ENCODE assay signal across 8 cellular contexts in the genomic region with DNA sequence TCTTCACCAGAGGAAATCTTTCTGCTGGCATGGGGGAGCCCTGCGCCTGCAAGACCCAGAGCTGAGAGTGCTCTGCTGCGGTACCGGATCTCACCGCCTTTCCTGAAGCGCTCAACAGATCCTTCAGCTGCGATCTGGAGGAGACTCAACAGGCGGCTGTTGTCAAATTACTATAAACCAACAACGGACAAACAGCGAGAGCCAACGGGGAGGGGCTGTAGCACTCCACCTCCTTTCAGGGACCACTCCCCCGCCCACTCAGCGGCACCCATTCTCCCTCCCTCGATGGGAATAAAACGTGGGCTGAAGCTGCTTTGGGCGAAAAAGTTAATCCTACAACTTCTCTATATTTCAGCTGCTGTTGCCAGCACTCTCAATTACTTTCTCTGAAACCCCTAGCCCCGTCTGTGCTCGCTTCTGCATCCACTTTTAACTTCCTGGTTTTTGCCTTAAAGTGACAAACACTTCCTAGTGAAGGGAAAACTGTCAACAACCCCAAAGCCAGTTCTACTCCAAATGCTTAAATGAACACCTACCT. TPM values are rescaled to one million over a fixed set of nuclear protein-coding genes. Genes with fewer than 3 reads are reported as not detected.
DNase-seq lines count a peak whose midpoint lies in the region; ATAC-seq and TF ChIP-seq lines count a peak whose summit lies in the region.

Gene FMO5 (minus strand): TSS at position 147 of the 538 bp plus-strand sequence. CDS start 310 bp downstream, outside the sequence.

- 3% methylated on average over 17 of the region's 17 CpGs for WGBS in hepatocyte (ENCODE audit: low lambda C conversion rate, missing lambda C conversion rate)

- in situ Hi-C loops in astrocyte of the cerebellum (cut with HindIII; ENCODE audit: low sequenced_read_pairs), result no loop called here

- no peak for TF ChIP-seq CTCF in astrocyte of the cerebellum (IDR thresholded peaks at IDR 0.05; ENCODE audit: low read depth, low read length, missing control alignments)
- peak; percentile 3 for TF ChIP-seq CTCF in hepatocyte (IDR thresholded peaks at IDR 0.05; ENCODE audit: poor library complexity)

- H3K4me1 ChIP-seq in HUES6 (ENCODE audit: control insufficient read depth, insufficient read depth, low read length) (peaks cover 7% of the 10 kb centered on the region), hepatocyte (ENCODE audit: insufficient read depth) (peaks cover 5% of the 10 kb centered on the region)

- H4K20me1 ChIP-seq in hepatocyte (ENCODE audit: insufficient read depth, poor library complexity, severe bottlenecking), result no peaks in the 10 kb centered on the region

- no peak within 1 kb of the TSS for H3K27ac ChIP-seq in HUES6 (ENCODE audit: low read depth, low read length)
- H3K27ac ChIP-seq in hepatocyte, result peak within 1 kb of the TSS; percentile 88

- H3K27me3 ChIP-seq in HUES6 (ENCODE audit: control insufficient read depth, insufficient read depth, low read length) (peaks cover 15% of the 10 kb centered on the region), hepatocyte (no peaks in the 10 kb centered on the region)

- ATAC-seq in GM18873 (IDR thresholded peaks at IDR 0.05; ENCODE audit: low FRiP score, unreplicated experiment), result no peak

- H3K9me3 ChIP-seq in HUES6 (ENCODE audit: control insufficient read depth, insufficient read depth, low read depth, low read length) (no peaks in the 10 kb centered on the region), hepatocyte (ENCODE audit: low read depth) (no peaks in the 10 kb centered on the region)

- H3K4me3 ChIP-seq in HUES6 (ENCODE audit: low read depth, low read length), result peak within 1 kb of the TSS; percentile 65
- H3K4me3 ChIP-seq in astrocyte of the cerebellum (ENCODE audit: low read depth, low read length), result peak within 1 kb of the TSS; percentile 67
- H3K4me3 ChIP-seq in hepatocyte, result peak within 1 kb of the TSS; percentile 66

- H3K9me2 ChIP-seq in hepatocyte (replicated peaks; ENCODE audit: insufficient read depth), result no peaks in the 10 kb centered on the region

- peak within 1 kb of the TSS; percentile 87 for H2AFZ ChIP-seq in hepatocyte

- H3K36me3 ChIP-seq in HUES6 (ENCODE audit: control insufficient read depth, insufficient read depth, low read length), result no peaks in the 10 kb centered on the region
- H3K36me3 ChIP-seq in hepatocyte (replicated peaks; ENCODE audit: insufficient read depth, low read depth), result no peaks in the 10 kb centered on the region

- H3K9ac ChIP-seq in HUES6 (ENCODE audit: low read length), result no peak within 1 kb of the TSS

- H3K4me2 ChIP-seq in hepatocyte, result peak within 1 kb of the TSS; percentile 85

- peaks cover 4% of the 10 kb centered on the region for H3K79me2 ChIP-seq in hepatocyte

- DNase-seq in AG20443 (ENCODE audit: low spot score), result peak; percentile 84
- peak; percentile 47 for DNase-seq in GM19240 (ENCODE audit: insufficient read length, low spot score)
- peak; percentile 46 for DNase-seq in SW480 (ENCODE audit: low spot score)
- DNase-seq in astrocyte of the cerebellum (ENCODE audit: low read depth), result peak; percentile 40
- peak; percentile 83 for DNase-seq in hepatocyte (ENCODE audit: low spot score)
- DNase-seq in renal cortical epithelial cell (ENCODE audit: low read depth), result peak; percentile 60

RNA-seq across cellular contexts. Expression of gene FMO5, which starts in this region (rescaled TPM):
- total RNA-seq in hepatocyte (43.9 and 48.6 TPM in 2 replicates), renal cortical epithelial cell (4.7 and 7.3 TPM in 2 replicates)
- 44.6 and 49.5 TPM in 2 replicates for polyA plus RNA-seq in hepatocyte
